In genomic region chr2:218368150-218368528, GRCh38 we compare ENCODE assay signal across 8 cellular contexts. TPM values are rescaled to one million over a fixed set of nuclear protein-coding genes. Genes with fewer than 3 reads are reported as not detected.
A peak's percentile ranks its signal among the peaks of the same experiment; 100 is the strongest.
DNase-seq lines count a peak whose midpoint lies in the region; ATAC-seq and TF ChIP-seq lines count a peak whose summit lies in the region.

No MANE protein-coding gene starts in this region.

- ATAC-seq in heart left ventricle (no peak), HG03565 (IDR thresholded peaks at IDR 0.05; ENCODE audit: unreplicated experiment) (no peak)
- no peak for ATAC-seq in activated CD4-positive, CD25-positive, alpha-beta regulatory T cell treated with anti-CD3 and anti-CD28 coated beads, Interleukin-2, amount 50 U/mL, for 24 hours

- peak in 1 of 5 donors; percentile 29 for DNase-seq in heart left ventricle
- no peak for DNase-seq in cardiac septum (ENCODE audit: low spot score)
- DNase-seq in choroid plexus epithelial cell (ENCODE audit: low read depth): no peak
- DNase-seq in superior temporal gyrus (ENCODE audit: extremely low spot score): no peak
- no peak for DNase-seq in activated CD8-positive, alpha-beta memory T cell treated with anti-CD3 and anti-CD28 coated beads for 24 hours

- H3K4me1 ChIP-seq in heart left ventricle (peaks cover 0 to 44% (median 11%) of the 10 kb centered on the region in 12 donors), mucosa of stomach (ENCODE audit: control insufficient read depth, insufficient read depth, low read length) (peaks cover 6% of the 10 kb centered on the region)

- peak overlapping the region; percentile 97 for H3K9ac ChIP-seq in mucosa of stomach (ENCODE audit: low read length)

- H3K4me3 ChIP-seq in heart left ventricle (peak overlapping the region; percentile 12 to 72 (median 59)), choroid plexus epithelial cell (ENCODE audit: low read depth, low read length) (peak overlapping the region; percentile 64), mucosa of stomach (ENCODE audit: low read length) (peak overlapping the region; percentile 58)

- no peak for TF ChIP-seq POLR2A in heart left ventricle (IDR thresholded peaks at IDR 0.05)

- H3K27ac ChIP-seq in heart left ventricle: peak overlapping the region; percentile 75 to 98 (median 92)

- H3K27me3 ChIP-seq in heart left ventricle: no peaks in the 10 kb centered on the region
- H3K27me3 ChIP-seq in mucosa of stomach (ENCODE audit: control insufficient read depth, insufficient read depth, low read length): no peaks in the 10 kb centered on the region

- H3K9me3 ChIP-seq in heart left ventricle (peaks cover 0 to 11% (median 0%) of the 10 kb centered on the region in 12 donors), mucosa of stomach (ENCODE audit: control insufficient read depth, low read length) (no peaks in the 10 kb centered on the region)

- intact Hi-C loops in heart left ventricle (cut with DNase I): loop anchor here in 5 of 10 donors (1.0 to 10.0 kb wide), 5 partner anchors 27 to 183 kb away; partner anchors contain the start of gene TMBIM1 (in 1 of the 5)
- intact Hi-C loops in cardiac septum (cut with DNase I): no loop called here

- TF ChIP-seq CTCF in heart left ventricle (IDR thresholded peaks at IDR 0.05): no peak
- no peak for TF ChIP-seq CTCF in choroid plexus epithelial cell (conservative IDR thresholded peaks at IDR 0.05; ENCODE audit: low read depth, low read length)

- WGBS in heart left ventricle, 4 donors: 61 to 66% (median 64%) methylated on average over 21 of the region's 21 CpGs

- H3K36me3 ChIP-seq in heart left ventricle: no peaks in the 10 kb centered on the region
- no peaks in the 10 kb centered on the region for H3K36me3 ChIP-seq in mucosa of stomach (ENCODE audit: control insufficient read depth, insufficient read depth, low read length)

RNA-seq across cellular contexts. Expression of gene CATIP, which starts 11.5 kb away (rescaled TPM):
- total RNA-seq in heart left ventricle: under 1 TPM in 1 of 9 donors, not detected in 8; 0.18 TPM
- under 1 TPM in 1 of 2 donors, not detected in 1; 0.07 TPM for polyA plus RNA-seq in heart left ventricle
- total RNA-seq in cardiac septum: not detected

RNA-seq across cellular contexts. Expression of gene SLC11A1, which starts 13.9 kb away (rescaled TPM):
- total RNA-seq in heart left ventricle: 10 to 100 TPM in 2 of 9 donors, 1 to 10 TPM in 6, under 1 TPM in 1; 0.96 to 31.0 (median 4.3) TPM
- 1 to 10 TPM; 4.5 to 8.9 TPM for polyA plus RNA-seq in heart left ventricle
- 6.4 TPM for total RNA-seq in cardiac septum

RNA-seq across cellular contexts. Expression of gene CTDSP1, which starts 31.5 kb away (rescaled TPM):
- total RNA-seq in heart left ventricle (100 to 1,000 TPM in 2 of 9 donors, 10 to 100 TPM in 7; 67.4 to 115 (median 93.8) TPM), cardiac septum (100 TPM)
- 100 to 1,000 TPM in 1 of 2 donors, 10 to 100 TPM in 1; 74.4 to 121 TPM for polyA plus RNA-seq in heart left ventricle

RNA-seq across cellular contexts. Expression of gene VIL1, which starts 50.8 kb away (rescaled TPM):
- not detected for total RNA-seq in heart left ventricle
- polyA plus RNA-seq in heart left ventricle: under 1 TPM; 0.04 to 0.07 TPM
- not detected for total RNA-seq in cardiac septum
